ENCODE assay signal across 14 cellular contexts in the genomic region with DNA sequence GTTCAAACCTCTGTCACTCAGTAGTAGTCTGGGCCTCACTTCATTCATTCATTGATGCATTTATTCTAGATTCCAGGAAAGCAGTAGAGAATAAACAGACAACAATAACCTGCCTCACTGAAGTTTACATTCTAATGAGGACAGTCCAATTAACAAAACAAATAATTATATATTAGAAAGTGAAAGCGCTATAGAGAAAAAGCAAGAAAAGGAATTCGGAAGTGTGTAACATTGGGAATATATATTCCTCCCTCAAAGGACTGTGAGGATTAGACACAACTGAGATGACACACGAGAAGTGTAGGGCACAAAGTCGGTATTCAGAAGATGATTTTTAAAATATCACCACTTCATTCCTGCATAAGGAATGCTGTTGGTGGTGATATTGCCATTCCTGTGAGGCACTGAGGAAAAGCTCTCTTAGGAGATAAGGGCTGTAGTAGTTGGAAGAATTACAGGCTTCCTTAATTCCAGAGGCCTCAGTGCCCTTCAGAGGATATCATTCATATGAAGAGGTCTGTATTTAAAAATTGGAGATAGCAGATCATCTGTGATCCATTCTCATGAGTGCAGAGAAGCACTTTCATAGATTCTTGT. TPM values are rescaled to one million over a fixed set of nuclear protein-coding genes. Genes with fewer than 3 reads are reported as not detected.
DNase-seq lines count a peak whose midpoint lies in the region; ATAC-seq and TF ChIP-seq lines count a peak whose summit lies in the region.
"Had no signal": no experiment of that assay in that cellular context is flagged by ENCODE, and none has a peak within 500 bp of the region (broad histone marks: within the 10 kb centered on the region; RNA-seq: fewer than 3 reads in every experiment).

No MANE protein-coding gene starts in this region.

- H3K4me1 Mint-ChIP-seq in CD4-positive, alpha-beta T cell (ENCODE audit: low read depth) = peaks cover 30% of the 10 kb centered on the region
- H3K4me1 Mint-ChIP-seq in WTC11 (peaks cover 64% of the 10 kb centered on the region), natural killer cell (peaks cover 23 to 44% of the 10 kb centered on the region in 2 donors)

- CTCF ChIA-PET in CD4-positive, alpha-beta T cell (lab: Charles Lee) = no interaction called here
- CTCF ChIA-PET in WTC11 (lab: Charles Lee) = no interaction called here

- no peaks in the 10 kb centered on the region for H3K36me3 ChIP-seq in fibroblast of lung (ENCODE audit: control insufficient read depth, insufficient read depth, low read length)

- H3K27ac ChIP-seq in CD4-positive, alpha-beta T cell (ENCODE audit: low read depth, low read length) = no peak overlapping the region
- H3K27ac ChIP-seq in fibroblast of lung (ENCODE audit: insufficient read depth, low read length) = no peak overlapping the region

- H3K27me3 Mint-ChIP-seq in CD4-positive, alpha-beta T cell = no peaks in the 10 kb centered on the region
- H3K27me3 Mint-ChIP-seq in WTC11 (ENCODE audit: low read depth) = peaks cover 29% of the 10 kb centered on the region
- no peaks in the 10 kb centered on the region for H3K27me3 Mint-ChIP-seq in natural killer cell (ENCODE audit: low read depth in 2 of 2)

- no peak overlapping the region for H3K27ac Mint-ChIP-seq in CD4-positive, alpha-beta T cell
- no peak overlapping the region for H3K27ac Mint-ChIP-seq in WTC11
- peak overlapping the region in 1 of 2 donors; percentile 95 for H3K27ac Mint-ChIP-seq in natural killer cell

- H3K36me3 Mint-ChIP-seq in CD4-positive, alpha-beta T cell (ENCODE audit: low read depth) = peaks cover 8% of the 10 kb centered on the region
- peaks cover 5% of the 10 kb centered on the region for H3K36me3 Mint-ChIP-seq in WTC11
- no peaks in the 10 kb centered on the region for H3K36me3 Mint-ChIP-seq in natural killer cell

- peak overlapping the region; percentile 91 for H3K4me3 Mint-ChIP-seq in CD4-positive, alpha-beta T cell
- H3K4me3 Mint-ChIP-seq in WTC11 (peak overlapping the region; percentile 97), natural killer cell (peak overlapping the region; percentile 21)

- peaks cover 9% of the 10 kb centered on the region for H3K4me1 ChIP-seq in fibroblast of lung (ENCODE audit: control insufficient read depth, extremely low read depth, insufficient read depth, low read length)

- H4K20me1 ChIP-seq in fibroblast of lung (ENCODE audit: control insufficient read depth, extremely low read depth, insufficient read depth, low read length) = no peaks in the 10 kb centered on the region

- no peak overlapping the region for H2AFZ ChIP-seq in fibroblast of lung (ENCODE audit: low read length)

- DNase-seq in CD4-positive, alpha-beta T cell = no peak
- no peak for DNase-seq in WTC11 (ENCODE audit: low spot score)
- no peak for DNase-seq in fibroblast of lung (ENCODE audit: low read depth in 2 of 2)
- no peak for DNase-seq in natural killer cell
- DNase-seq in NCI-H1930 (lab: John Stamatoyannopoulos, UW) = no peak
- no peak for DNase-seq in NCI-H1417 treated with DMSO at 0.1 percent for 48 hours (lab: John Stamatoyannopoulos, UW)
- DNase-seq in NCI-H446 (lab: John Stamatoyannopoulos, UW) = no peak
- DNase-seq: aorta, NCI-H2029, NCI-H524, occipital lobe, SIG-M5 had no signal

- H3K4me3 ChIP-seq in fibroblast of lung (replicated peaks in 1 of 4; ENCODE audit: control extremely low read depth in 1 of 4, insufficient read depth in 1 of 4, low read depth in 3 of 4, low read length in 4 of 4) = no peak overlapping the region

- no peak overlapping the region for H3K9ac ChIP-seq in fibroblast of lung (ENCODE audit: insufficient read depth, low read length)

- H3K9me3 Mint-ChIP-seq in CD4-positive, alpha-beta T cell = no peaks in the 10 kb centered on the region
- H3K9me3 Mint-ChIP-seq in WTC11 = no peaks in the 10 kb centered on the region
- no peaks in the 10 kb centered on the region for H3K9me3 Mint-ChIP-seq in natural killer cell

- H3K79me2 ChIP-seq in fibroblast of lung (ENCODE audit: control insufficient read depth, insufficient read depth, low read length) = peaks cover 16% of the 10 kb centered on the region

- no peak for ATAC-seq in CD4-positive, alpha-beta T cell (ENCODE audit: poor library complexity)
- ATAC-seq in WTC11 = no peak
- ATAC-seq in natural killer cell = no peak
- ATAC-seq in GM18858 (IDR thresholded peaks at IDR 0.05; ENCODE audit: unreplicated experiment) = no peak
- ATAC-seq: activated CD4-positive, CD25-positive, alpha-beta regulatory T cell treated with anti-CD3 and anti-CD28 coated beads, Interleukin-2, amount 50 U/mL, for 24 hours had no signal

- no peaks in the 10 kb centered on the region for H3K27me3 ChIP-seq in CD4-positive, alpha-beta T cell (ENCODE audit: control insufficient read depth, insufficient read depth, low read length)
- no peaks in the 10 kb centered on the region for H3K27me3 ChIP-seq in fibroblast of lung (ENCODE audit: control insufficient read depth, insufficient read depth, low read length)

- TF ChIP-seq CTCF in CD4-positive, alpha-beta T cell (IDR thresholded peaks at IDR 0.05) = no peak
- no peak for TF ChIP-seq CTCF in WTC11 (IDR thresholded peaks at IDR 0.05)
- no peak for TF ChIP-seq CTCF in fibroblast of lung (conservative IDR thresholded peaks at IDR 0.05 in 1 of 2, IDR thresholded peaks at IDR 0.05 in 1 of 2; ENCODE audit: low read depth in 1 of 2, low read length in 2 of 2)
- TF ChIP-seq CTCF in natural killer cell (IDR thresholded peaks at IDR 0.05) = no peak

- POLR2A ChIA-PET in CD4-positive, alpha-beta T cell (lab: Charles Lee) = no interaction called here
- POLR2A ChIA-PET in WTC11 (lab: Charles Lee) = no interaction called here

- H3K9me3 ChIP-seq in CD4-positive, alpha-beta T cell (ENCODE audit: control insufficient read depth, low read length) = no peaks in the 10 kb centered on the region
- no peaks in the 10 kb centered on the region for H3K9me3 ChIP-seq in fibroblast of lung (ENCODE audit: control insufficient read depth, insufficient read depth, low read depth, low read length)

- peak overlapping the region; percentile 33 for H3K4me2 ChIP-seq in fibroblast of lung (ENCODE audit: extremely low read depth, insufficient read depth, low read length)

- intact Hi-C loops in CD4-positive, alpha-beta T cell (cut with DNase I, micrococcal nuclease) = loop anchor here in 1 of 2 experiments (5.0 to 10.0 kb wide), 2 partner anchors 119 to 519 kb away; no protein-coding TSS in a partner anchor
- intact Hi-C loops in natural killer cell (cut with micrococcal nuclease) = no loop called here

TF ChIP-seq in WTC11, 78 proteins besides CTCF, POLR2A, EP300 and RAD21:
- TF ChIP-seq GABPB1 (CRISPR knock-in tag; IDR thresholded peaks at IDR 0.05) (no peak), ZNF671 (CRISPR knock-in tag; IDR thresholded peaks at IDR 0.05) (no peak), SMAD3 (CRISPR knock-in tag; IDR thresholded peaks at IDR 0.05; ENCODE audit: borderline replicate concordance) (no peak), SOX15 (CRISPR knock-in tag; IDR thresholded peaks at IDR 0.05) (no peak), NFYB (CRISPR knock-in tag; conservative IDR thresholded peaks at IDR 0.05; ENCODE audit: low read depth) (no peak)

RNA-seq across cellular contexts. Expression of a gene that starts 3.9 kb away (rescaled TPM):
- 10 to 100 TPM; 11.8 to 14.7 TPM for total RNA-seq in CD4-positive, alpha-beta T cell
- 136 to 245 TPM (median 141 TPM) in 3 replicates for total RNA-seq in WTC11 (2021)
- 49.8 and 50.0 TPM in 2 replicates for total RNA-seq in fibroblast of lung
- 7.0 and 75.3 TPM in 2 replicates for polyA plus RNA-seq in fibroblast of lung
- polyA plus RNA-seq in fibroblast of lung (2012) = 6.2 and 47.7 TPM in 2 replicates
- polyA minus RNA-seq in fibroblast of lung (ENCODE audit: low replicate concordance) = 48.2 and 236 TPM in 2 replicates
- 100 to 1,000 TPM in 2 of 3 donors, 10 to 100 TPM in 1; 52.2 to 222 (median 141) TPM for total RNA-seq in natural killer cell

Comparison
In these comparisons a context has a peak if more than half of its experiments do, and no peak if none do; other contexts are left out.
1. H3K4me3 Mint-ChIP-seq: peak in every context shown above with its lines; median percentile 97 in WTC11; 91 in CD4-positive, alpha-beta T cell; 21 in natural killer cell.